ENCODE assay signal across 1 cellular context in the genomic region with DNA sequence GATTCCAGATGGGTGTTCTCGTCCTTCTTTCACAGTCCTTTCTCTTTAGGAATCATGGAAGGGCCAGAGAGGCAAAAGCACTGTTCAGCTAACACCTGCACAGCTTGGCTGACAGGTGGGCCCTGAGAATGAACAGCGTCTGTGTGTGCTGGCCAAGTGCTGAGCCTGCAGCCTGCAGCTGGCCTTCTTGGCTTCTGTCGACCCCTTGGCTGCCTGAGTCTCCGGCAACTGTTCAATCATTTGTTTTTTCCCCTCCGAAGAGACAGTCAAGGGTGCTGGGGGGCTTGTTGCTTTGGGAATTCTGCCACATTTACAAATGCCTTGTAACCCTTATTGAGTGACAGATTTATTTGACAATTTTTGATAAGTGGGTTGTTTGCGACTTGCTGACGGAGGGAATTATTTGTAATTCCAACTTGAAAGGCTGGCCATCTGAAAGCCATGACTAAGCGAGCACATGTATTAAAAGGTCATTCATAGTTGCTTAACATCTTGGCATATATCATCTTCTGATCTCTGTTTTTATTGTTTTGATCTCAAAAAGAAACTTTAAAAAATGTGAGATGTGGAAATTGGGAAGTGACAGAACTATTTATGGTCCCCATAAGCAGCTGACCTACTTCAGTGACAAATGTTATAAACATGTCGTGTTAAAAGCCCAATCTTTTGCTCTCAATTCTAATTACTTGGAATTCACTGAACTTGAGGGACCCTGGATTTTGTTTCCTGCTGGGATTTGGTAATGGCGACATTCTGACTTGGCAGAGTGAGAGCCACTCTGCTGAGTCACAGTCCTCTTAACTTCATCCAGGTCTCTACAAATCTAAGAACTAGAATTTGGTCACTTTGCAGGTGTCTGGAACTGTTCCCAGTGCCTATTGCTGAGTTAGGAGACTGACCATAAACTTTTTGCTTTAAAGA.
TF ChIP-seq lines count a peak whose summit lies in the region.

No MANE protein-coding gene starts in this region.

TF ChIP-seq in H1, 55 proteins besides CTCF, POLR2A, EP300 and RAD21:
- no peak for TF ChIP-seq CHD1 (IDR thresholded peaks at IDR 0.05; ENCODE audit: low read depth, low read length)
- peak; percentile 14; the same call in 1 of the 2 replicates for TF ChIP-seq MAFK (IDR thresholded peaks at IDR 0.05; ENCODE audit: low read depth, low read length)
- 0 out of 2 replicates have a peak, but pooled peaks have one; percentile 18 for TF ChIP-seq BACH1 (IDR thresholded peaks at IDR 0.05; ENCODE audit: low read length)
